ENCODE assay signal across 8 cellular contexts in genomic region chr14:68458840-68459469, GRCh38.
A peak's percentile ranks its signal among the peaks of the same experiment; 100 is the strongest.
DNase-seq lines count a peak whose midpoint lies in the region; ATAC-seq and TF ChIP-seq lines count a peak whose summit lies in the region.

No MANE protein-coding gene starts in this region.

- TF ChIP-seq CTCF in GM23338 (conservative IDR thresholded peaks at IDR 0.05; ENCODE audit: low read depth in 2 of 2), result no peak
- no peak for TF ChIP-seq CTCF in hepatocyte (IDR thresholded peaks at IDR 0.05; ENCODE audit: poor library complexity)
- TF ChIP-seq CTCF in smooth muscle cell (IDR thresholded peaks at IDR 0.05; ENCODE audit: borderline replicate concordance, insufficient read depth, poor library complexity, severe bottlenecking), result no peak
- TF ChIP-seq CTCF in GM20000 (IDR thresholded peaks at IDR 0.05; ENCODE audit: extremely low read depth, missing control alignments), result no peak

- H3K27me3 ChIP-seq in GM23338 (ENCODE audit: insufficient read depth) (no peaks in the 10 kb centered on the region), hepatocyte (no peaks in the 10 kb centered on the region), smooth muscle cell (ENCODE audit: low read depth) (no peaks in the 10 kb centered on the region)

- peak overlapping the region; percentile 11 for H3K27ac ChIP-seq in GM23338 (ENCODE audit: low read depth)
- H3K27ac ChIP-seq in hepatocyte, result peak overlapping the region; percentile 70
- peak overlapping the region; percentile 85 for H3K27ac ChIP-seq in smooth muscle cell (ENCODE audit: low read depth)

- WGBS in hepatocyte (ENCODE audit: low lambda C conversion rate, missing lambda C conversion rate), result 42% methylated on average over 5 of the region's 5 CpGs
- 55% methylated on average over 5 of the region's 5 CpGs for WGBS in smooth muscle cell (ENCODE audit: low lambda C conversion rate)

- H3K4me2 ChIP-seq in GM23338 (no peak overlapping the region), hepatocyte (no peak overlapping the region), smooth muscle cell (peak overlapping the region; percentile 20)

- H4K20me1 ChIP-seq in GM23338 (replicated peaks; ENCODE audit: insufficient read depth) (no peaks in the 10 kb centered on the region), hepatocyte (ENCODE audit: insufficient read depth, poor library complexity, severe bottlenecking) (no peaks in the 10 kb centered on the region), smooth muscle cell (ENCODE audit: low read depth) (no peaks in the 10 kb centered on the region)

- peaks cover 2% of the 10 kb centered on the region for H3K27me3 Mint-ChIP-seq in GM23338 (ENCODE audit: insufficient read depth, low read depth, poor library complexity)

- H3K27ac Mint-ChIP-seq in GM23338, result 0 out of 2 replicates have a peak overlapping the region, but pooled peaks have one; percentile 24

- DNase-seq in GM23338 (ENCODE audit: low spot score) (peak; percentile 60), hepatocyte (ENCODE audit: low spot score) (peak; percentile 73), smooth muscle cell (lab: John Stamatoyannopoulos, UW; ENCODE audit: unreplicated experiment) (no peak), occipital lobe (lab: John Stamatoyannopoulos, UW) (no peak), GM20000 (ENCODE audit: low spot score) (no peak)
- DNase-seq in activated CD8-positive, alpha-beta memory T cell treated with anti-CD3 and anti-CD28 coated beads, Interleukin-2, amount 50 U/mL, for 4 hours, result no peak

- peaks cover 9% of the 10 kb centered on the region for H3K9me3 Mint-ChIP-seq in GM23338

- H3F3A ChIP-seq in GM23338 (replicated peaks; ENCODE audit: low read depth) (no peaks in the 10 kb centered on the region), smooth muscle cell (ENCODE audit: low read depth) (peaks cover 4% of the 10 kb centered on the region)

- H3K9ac ChIP-seq in smooth muscle cell (ENCODE audit: low read depth), result peak overlapping the region; percentile 15

- peak; percentile 69 for ATAC-seq in GM23338
- ATAC-seq in SK-N-SH treated with all-trans-retinoic acid at 6 μM for 48 hours, result peak; percentile 75
- no peak for ATAC-seq in GM21825 (IDR thresholded peaks at IDR 0.05; ENCODE audit: unreplicated experiment)

- no peak overlapping the region for H3K4me3 ChIP-seq in GM23338
- H3K4me3 ChIP-seq in hepatocyte, result no peak overlapping the region
- H3K4me3 ChIP-seq in smooth muscle cell, result no peak overlapping the region

- H3K36me3 ChIP-seq in GM23338 (ENCODE audit: insufficient read depth) (peaks cover 3% of the 10 kb centered on the region; the same call in 1 of the 2 replicates), hepatocyte (replicated peaks; ENCODE audit: insufficient read depth, low read depth) (no peaks in the 10 kb centered on the region), smooth muscle cell (ENCODE audit: low read depth) (no peaks in the 10 kb centered on the region)

- H3K79me2 ChIP-seq in GM23338 (replicated peaks; ENCODE audit: insufficient read depth), result no peaks in the 10 kb centered on the region
- H3K79me2 ChIP-seq in hepatocyte, result no peaks in the 10 kb centered on the region
- H3K79me2 ChIP-seq in smooth muscle cell (ENCODE audit: low read depth), result no peaks in the 10 kb centered on the region

- H3K9me3 ChIP-seq in hepatocyte (ENCODE audit: low read depth) (no peaks in the 10 kb centered on the region), smooth muscle cell (replicated peaks; ENCODE audit: low read depth) (no peaks in the 10 kb centered on the region)

- peaks cover 10% of the 10 kb centered on the region for H3K4me1 Mint-ChIP-seq in GM23338

- H3K36me3 Mint-ChIP-seq in GM23338 (ENCODE audit: low read depth), result peaks cover 8% of the 10 kb centered on the region; the same call in 2 of the 3 replicates

- peaks cover 12% of the 10 kb centered on the region; the same call in 1 of the 2 replicates for H3K4me1 ChIP-seq in GM23338 (ENCODE audit: insufficient read depth)
- H3K4me1 ChIP-seq in hepatocyte (ENCODE audit: insufficient read depth), result peaks cover 15% of the 10 kb centered on the region
- H3K4me1 ChIP-seq in smooth muscle cell (ENCODE audit: low read depth), result peaks cover 11% of the 10 kb centered on the region

- H3K9me2 ChIP-seq in GM23338 (ENCODE audit: insufficient read depth) (no peaks in the 10 kb centered on the region), hepatocyte (replicated peaks; ENCODE audit: insufficient read depth) (no peaks in the 10 kb centered on the region)

- H2AFZ ChIP-seq in GM23338 (no peak overlapping the region), hepatocyte (no peak overlapping the region), smooth muscle cell (ENCODE audit: low read depth) (no peak overlapping the region)

- no peak overlapping the region for H3K4me3 Mint-ChIP-seq in GM23338

TF ChIP-seq in GM23338, 12 proteins besides CTCF, POLR2A, EP300 and RAD21 (continues in another document):
- TF ChIP-seq CREB1 (CRISPR knock-in tag; IDR thresholded peaks at IDR 0.05; ENCODE audit: low read depth), result no peak

TF ChIP-seq in SK-N-SH treated with all-trans-retinoic acid at 6 μM for 48 hours, 23 proteins besides CTCF, POLR2A, EP300 and RAD21:
- no peak for TF ChIP-seq ESRRG (CRISPR knock-in tag; IDR thresholded peaks at IDR 0.05)
- TF ChIP-seq CSRNP3 (CRISPR knock-in tag; IDR thresholded peaks at IDR 0.05), result no peak
- TF ChIP-seq ZNF70 (CRISPR knock-in tag; IDR thresholded peaks at IDR 0.05), result no peak
- TF ChIP-seq POU6F1 (CRISPR knock-in tag; IDR thresholded peaks at IDR 0.05; ENCODE audit: borderline replicate concordance, low read depth), result no peak
- no peak for TF ChIP-seq TCF4 (CRISPR knock-in tag; IDR thresholded peaks at IDR 0.05; ENCODE audit: borderline replicate concordance)
- TF ChIP-seq CREB5 (CRISPR knock-in tag; IDR thresholded peaks at IDR 0.05; ENCODE audit: low read depth), result no peak
- TF ChIP-seq GLIS3 (CRISPR knock-in tag; IDR thresholded peaks at IDR 0.05), result no peak
- no peak for TF ChIP-seq ZNF565 (CRISPR knock-in tag; conservative IDR thresholded peaks at IDR 0.05; ENCODE audit: low read depth)
- no peak for TF ChIP-seq SNAI2 (CRISPR knock-in tag; IDR thresholded peaks at IDR 0.05)

Comparison
In these comparisons a context has a peak if more than half of its experiments do, and no peak if none do; other contexts are left out.
1. DNase-seq: peak in GM23338 (single experiment) and hepatocyte (single experiment); none in smooth muscle cell (single experiment), activated CD8-positive, alpha-beta memory T cell treated with anti-CD3 and anti-CD28 coated beads, Interleukin-2, amount 50 U/mL, for 4 hours (single experiment), occipital lobe (single experiment) and GM20000 (single experiment).
2. H3K27ac ChIP-seq: peak in every context shown above with its lines; median percentile 85 in smooth muscle cell; 70 in hepatocyte; 11 in GM23338.